8 cellular contexts compared by ENCODE assay signal in the genomic region with DNA sequence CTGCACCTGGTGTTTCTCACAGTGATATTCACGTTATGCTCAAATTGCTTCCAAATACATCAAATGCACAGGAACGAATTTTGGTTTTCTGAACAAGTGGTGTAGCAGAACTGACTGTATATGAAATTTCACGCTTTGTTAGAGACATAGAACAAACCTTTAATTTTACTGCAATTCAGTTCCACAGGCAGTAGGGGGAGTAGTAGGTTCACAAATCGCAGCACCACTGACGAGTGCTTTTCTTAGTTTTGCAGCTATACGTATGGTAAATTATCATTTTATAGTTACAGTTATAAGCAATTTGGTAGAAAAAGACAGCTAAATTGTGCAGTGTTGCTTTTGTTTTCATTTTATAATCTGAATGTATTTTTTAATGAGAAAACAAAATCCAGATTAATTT.
DNase-seq lines count a peak whose midpoint lies in the region; ATAC-seq and TF ChIP-seq lines count a peak whose summit lies in the region.

No MANE protein-coding gene starts in this region.

- no peaks in the 10 kb centered on the region for H3K4me1 ChIP-seq in OCI-LY3 (ENCODE audit: low read length)

- POLR2A ChIA-PET in activated CD4-positive, alpha-beta T cell treated with anti-CD3 and anti-CD28 coated beads, Interleukin-2, amount 10 ng/mL, durations not matched to agents 7 days and 5 days (lab: Charles Lee), result no interaction called here

- H3K4me3 Mint-ChIP-seq in activated CD4-positive, alpha-beta T cell treated with anti-CD3 and anti-CD28 coated beads, Interleukin-2, amount 10 ng/mL, durations not matched to agents 7 days and 5 days, result no peak overlapping the region

- no peaks in the 10 kb centered on the region for H3K36me3 Mint-ChIP-seq in activated CD4-positive, alpha-beta T cell treated with anti-CD3 and anti-CD28 coated beads, Interleukin-2, amount 10 ng/mL, durations not matched to agents 7 days and 5 days (ENCODE audit: low read depth)

- no peaks in the 10 kb centered on the region for H3K27me3 Mint-ChIP-seq in activated CD4-positive, alpha-beta T cell treated with anti-CD3 and anti-CD28 coated beads, Interleukin-2, amount 10 ng/mL, durations not matched to agents 7 days and 5 days

- H4K20me1 ChIP-seq in OCI-LY3 (ENCODE audit: insufficient read depth, low read length), result no peaks in the 10 kb centered on the region

- H3K9me3 ChIP-seq in OCI-LY3 (ENCODE audit: insufficient read depth, low read length), result no peaks in the 10 kb centered on the region

- H3K27ac ChIP-seq in OCI-LY3 (ENCODE audit: low read length), result no peak overlapping the region

- no peak overlapping the region for H2AFZ ChIP-seq in OCI-LY3 (ENCODE audit: low read depth, low read length)

- no peak overlapping the region for H3K4me2 ChIP-seq in OCI-LY3 (ENCODE audit: low read length)

- H3K36me3 ChIP-seq in OCI-LY3 (replicated peaks; ENCODE audit: low read depth, low read length), result no peaks in the 10 kb centered on the region

- no peaks in the 10 kb centered on the region for H3K4me1 Mint-ChIP-seq in activated CD4-positive, alpha-beta T cell treated with anti-CD3 and anti-CD28 coated beads, Interleukin-2, amount 10 ng/mL, durations not matched to agents 7 days and 5 days

- H3K9me3 Mint-ChIP-seq in activated CD4-positive, alpha-beta T cell treated with anti-CD3 and anti-CD28 coated beads, Interleukin-2, amount 10 ng/mL, durations not matched to agents 7 days and 5 days, result peaks cover 10% of the 10 kb centered on the region

- peak; percentile 31 for DNase-seq in activated CD4-positive, alpha-beta T cell treated with anti-CD3 and anti-CD28 coated beads, Interleukin-2, amount 10 ng/mL, durations not matched to agents 7 days and 5 days
- DNase-seq in activated CD4-positive, alpha-beta T cell treated with anti-CD3 and anti-CD28 coated beads for 1 hour, result no peak
- DNase-seq in fibroblast of pulmonary artery (ENCODE audit: low read depth) (peak; percentile 71), NCI-H1048 (lab: John Stamatoyannopoulos, UW) (no peak), NCI-H2196 treated with DMSO at 0.1 percent for 48 hours (lab: John Stamatoyannopoulos, UW; ENCODE audit: unreplicated experiment) (no peak), ecto neural progenitor cell (ENCODE audit: low spot score) (no peak)

- H3K27ac Mint-ChIP-seq in activated CD4-positive, alpha-beta T cell treated with anti-CD3 and anti-CD28 coated beads, Interleukin-2, amount 10 ng/mL, durations not matched to agents 7 days and 5 days, result no peak overlapping the region

- no peak overlapping the region for H3K4me3 ChIP-seq in OCI-LY3 (ENCODE audit: low read length)
- H3K4me3 ChIP-seq in fibroblast of pulmonary artery (replicated peaks; ENCODE audit: low read depth, low read length), result no peak overlapping the region

- no peaks in the 10 kb centered on the region for H3K79me2 ChIP-seq in OCI-LY3 (ENCODE audit: low read length)

- ATAC-seq in HG03025 (IDR thresholded peaks at IDR 0.05; ENCODE audit: low FRiP score, unreplicated experiment), result peak; percentile 53

- CTCF ChIA-PET in activated CD4-positive, alpha-beta T cell treated with anti-CD3 and anti-CD28 coated beads, Interleukin-2, amount 10 ng/mL, durations not matched to agents 7 days and 5 days (lab: Charles Lee), result no interaction called here

- H3K9ac ChIP-seq in OCI-LY3 (ENCODE audit: low read length), result no peak overlapping the region

- TF ChIP-seq CTCF in OCI-LY3 (IDR thresholded peaks at IDR 0.05; ENCODE audit: low read depth, low read length) (peak; percentile 85), fibroblast of pulmonary artery (IDR thresholded peaks at IDR 0.05; ENCODE audit: low read length, missing control alignments) (peak; percentile 75)

- H3K27me3 ChIP-seq in OCI-LY3 (ENCODE audit: low read depth, low read length), result no peaks in the 10 kb centered on the region

Comparison
In these comparisons a context has a peak if more than half of its experiments do, and no peak if none do; other contexts are left out.
1. DNase-seq: peak in activated CD4-positive, alpha-beta T cell treated with anti-CD3 and anti-CD28 coated beads, Interleukin-2, amount 10 ng/mL, durations not matched to agents 7 days and 5 days (single experiment) and fibroblast of pulmonary artery (single experiment); none in activated CD4-positive, alpha-beta T cell treated with anti-CD3 and anti-CD28 coated beads for 1 hour (single experiment), NCI-H1048 (single experiment), NCI-H2196 treated with DMSO at 0.1 percent for 48 hours (single experiment) and ecto neural progenitor cell (single experiment).